1 cellular context compared by ENCODE assay signal in genomic region chr9:78023003-78023741, GRCh38.
TF ChIP-seq lines count a peak whose summit lies in the region.

No MANE protein-coding gene starts in this region.

TF ChIP-seq in GM23338, 12 proteins besides CTCF, POLR2A, EP300 and RAD21:
- TF ChIP-seq ZNF462 (CRISPR knock-in tag; IDR thresholded peaks at IDR 0.05) = 0 out of 2 replicates have a peak, but pooled peaks have one; percentile 35
- no peak for TF ChIP-seq EZH2 (IDR thresholded peaks at IDR 0.05; ENCODE audit: low read depth, unreplicated experiment)
